ENCODE assay signal across 8 cellular contexts in genomic region chr1:84944767-84945486, GRCh38. TPM values are rescaled to one million over a fixed set of nuclear protein-coding genes. Genes with fewer than 3 reads are reported as not detected.
DNase-seq lines count a peak whose midpoint lies in the region; ATAC-seq and TF ChIP-seq lines count a peak whose summit lies in the region.

No MANE protein-coding gene starts in this region.

- H3K9me3 ChIP-seq in BE2C: no peaks in the 10 kb centered on the region
- no peaks in the 10 kb centered on the region for H3K9me3 ChIP-seq in lower lobe of right lung

- no peaks in the 10 kb centered on the region for H3K27me3 ChIP-seq in BE2C
- H3K27me3 ChIP-seq in lower lobe of right lung (ENCODE audit: low read depth): no peaks in the 10 kb centered on the region

- H3K36me3 ChIP-seq in BE2C: no peaks in the 10 kb centered on the region
- H3K36me3 ChIP-seq in lower lobe of right lung: no peaks in the 10 kb centered on the region

- peak overlapping the region; percentile 78 for H3K27ac ChIP-seq in lower lobe of right lung

- DNase-seq in BE2C (peak; percentile 61), NCI-H226 (peak; percentile 69), dedifferentiated amniotic fluid mesenchymal stem cell (ENCODE audit: extremely low spot score) (peak; percentile 97), lower lobe of right lung (no peak)
- DNase-seq in activated CD4-positive, CD25-positive, alpha-beta regulatory T cell treated with anti-CD3 and anti-CD28 coated beads, Interleukin-2, amount 50 U/mL, for 72 hours: peak; percentile 59
- peak in 2 of 3 experiments; percentile 31 to 62 for DNase-seq in stimulated activated CD4-positive, alpha-beta T cell treated with anti-CD3 and anti-CD28 coated beads, TNF-alpha, amount 100 ng/mL, for 4 hours (ENCODE audit: low read depth in 3 of 3)

- TF ChIP-seq CTCF in BE2C (IDR thresholded peaks at IDR 0.05; ENCODE audit: low read depth, low read length): peak; percentile 74
- TF ChIP-seq CTCF in lower lobe of right lung (IDR thresholded peaks at IDR 0.05): peak; percentile 91

- no peaks in the 10 kb centered on the region for H3K4me1 ChIP-seq in BE2C
- peaks cover 4% of the 10 kb centered on the region for H3K4me1 ChIP-seq in lower lobe of right lung

- ATAC-seq in GM19025 (IDR thresholded peaks at IDR 0.05; ENCODE audit: low read depth, unreplicated experiment) (peak; percentile 89), HG03196 (IDR thresholded peaks at IDR 0.05; ENCODE audit: unreplicated experiment) (peak; percentile 84), lower lobe of right lung (peak; percentile 98)

- intact Hi-C loops in lower lobe of right lung (cut with DNase I): loop anchor here (10.0 kb wide), 1 partner anchor 310 kb away; the partner anchor contains the start of gene C1orf52

- peak overlapping the region; percentile 48 for H3K4me3 ChIP-seq in BE2C (ENCODE audit: low read depth, low read length)
- peak overlapping the region; percentile 57 for H3K4me3 ChIP-seq in lower lobe of right lung

RNA-seq across cellular contexts. Expression of gene LPAR3, which starts 51.9 kb away (rescaled TPM):
- 3.0 TPM for polyA plus RNA-seq in BE2C (2012; ENCODE audit: insufficient read depth, insufficient read length, low read depth)
- total RNA-seq in lower lobe of right lung: 5.7 TPM

RNA-seq across cellular contexts. Expression of gene MCOLN2, which starts 52.0 kb away (rescaled TPM):
- not detected for polyA plus RNA-seq in BE2C (2012; ENCODE audit: insufficient read depth, insufficient read length, low read depth)
- 5.1 TPM for total RNA-seq in lower lobe of right lung
